1 cellular context compared by ENCODE assay signal in the genomic region with DNA sequence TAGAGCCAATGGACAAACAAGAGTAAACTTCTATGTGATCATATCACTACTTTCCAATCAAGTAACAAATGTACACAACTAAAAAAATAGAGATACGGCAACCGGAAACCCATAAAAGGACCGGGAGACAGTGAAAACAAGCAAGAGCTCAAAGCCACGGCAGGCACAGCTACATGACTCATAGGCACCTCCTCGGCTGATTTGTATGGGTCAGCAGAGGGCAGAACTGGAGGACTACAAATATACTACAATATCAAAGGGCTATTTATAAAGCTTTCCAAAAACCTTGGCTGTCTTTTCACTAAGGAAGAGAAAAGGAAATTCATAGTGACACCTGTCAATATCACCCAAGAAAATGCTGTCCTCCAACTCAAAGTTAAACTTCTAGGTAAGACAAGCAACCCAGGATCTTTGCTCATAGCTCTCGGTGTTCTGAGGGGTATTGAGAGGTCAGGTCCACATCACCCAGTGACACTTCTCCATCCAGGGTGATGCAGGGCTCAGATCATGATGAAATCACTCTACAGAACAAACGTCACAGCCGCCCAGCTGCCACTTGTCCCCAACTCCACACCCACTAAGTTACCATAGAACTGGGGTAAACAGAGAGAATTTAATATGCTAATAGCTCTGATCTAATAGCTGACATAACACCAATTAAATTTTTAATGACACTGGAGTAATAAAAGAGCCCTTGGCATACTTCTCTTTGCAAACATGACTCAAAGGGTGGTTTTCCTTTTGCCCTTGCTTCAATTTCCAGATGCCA.
TF ChIP-seq lines count a peak whose summit lies in the region.

No MANE protein-coding gene starts in this region.

TF ChIP-seq in K562, 482 proteins besides CTCF, POLR2A, EP300 and RAD21 (continued from another document and continues in another):
- TF ChIP-seq, protein P1, sequence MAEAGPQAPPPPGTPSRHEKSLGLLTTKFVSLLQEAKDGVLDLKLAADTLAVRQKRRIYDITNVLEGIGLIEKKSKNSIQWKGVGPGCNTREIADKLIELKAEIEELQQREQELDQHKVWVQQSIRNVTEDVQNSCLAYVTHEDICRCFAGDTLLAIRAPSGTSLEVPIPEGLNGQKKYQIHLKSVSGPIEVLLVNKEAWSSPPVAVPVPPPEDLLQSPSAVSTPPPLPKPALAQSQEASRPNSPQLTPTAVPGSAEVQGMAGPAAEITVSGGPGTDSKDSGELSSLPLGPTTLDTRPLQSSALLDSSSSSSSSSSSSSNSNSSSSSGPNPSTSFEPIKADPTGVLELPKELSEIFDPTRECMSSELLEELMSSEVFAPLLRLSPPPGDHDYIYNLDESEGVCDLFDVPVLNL (CRISPR knock-in tag; IDR thresholded peaks at IDR 0.05; ENCODE audit: low read depth), result no peak
- TF ChIP-seq HMGN3 (IDR thresholded peaks at IDR 0.05; ENCODE audit: borderline replicate concordance, extremely low read depth, insufficient read length, low read depth, low read length) (no peak), ZBTB17 (CRISPR knock-in tag; IDR thresholded peaks at IDR 0.05) (no peak), FOXK2 (conservative IDR thresholded peaks at IDR 0.05 in 1 of 2, IDR thresholded peaks at IDR 0.05 in 1 of 2; ENCODE audit: low read depth in 2 of 2) (peak; percentile 97 to 98), SRSF3 (IDR thresholded peaks at IDR 0.05; ENCODE audit: insufficient read depth, low read length) (no peak), TEAD4 (IDR thresholded peaks at IDR 0.05; ENCODE audit: low read length) (no peak), TEAD4 (CRISPR knock-in tag; IDR thresholded peaks at IDR 0.05; ENCODE audit: borderline replicate concordance) (no peak), NFATC3 (IDR thresholded peaks at IDR 0.05) (no peak), SPI1 (IDR thresholded peaks at IDR 0.05; ENCODE audit: borderline replicate concordance, low read depth, low read length) (no peak), SAP30 (IDR thresholded peaks at IDR 0.05; ENCODE audit: borderline replicate concordance, insufficient read depth, low read depth, low read length, poor library complexity, severe bottlenecking) (no peak), SAFB (IDR thresholded peaks at IDR 0.05; ENCODE audit: borderline replicate concordance, low read depth, low read length) (no peak), ZNF707 (CRISPR knock-in tag; conservative IDR thresholded peaks at IDR 0.05) (no peak), RBM39 (optimal IDR thresholded peaks at IDR 0.05; ENCODE audit: low read depth, low read length) (no peak), KDM1A (IDR thresholded peaks at IDR 0.05) (no peak), NR1H2 (CRISPR knock-in tag; IDR thresholded peaks at IDR 0.05) (no peak), ZNF311 (CRISPR knock-in tag; IDR thresholded peaks at IDR 0.05) (no peak), GATAD2A (IDR thresholded peaks at IDR 0.05) (no peak), EGR1 (conservative IDR thresholded peaks at IDR 0.05) (no peak), NR2F6 (CRISPR knock-in tag; IDR thresholded peaks at IDR 0.05) (no peak), CHD4 (IDR thresholded peaks at IDR 0.05; ENCODE audit: insufficient read depth, insufficient replicate concordance, low read depth, low read length, poor library complexity, severe bottlenecking) (no peak), NONO (IDR thresholded peaks at IDR 0.05; ENCODE audit: low read depth in 2 of 2, low read length in 1 of 2) (no peak), FOXP1 (CRISPR knock-in tag; IDR thresholded peaks at IDR 0.05) (no peak), NCOA2 (IDR thresholded peaks at IDR 0.05; ENCODE audit: partially characterized antibody in 2 of 2) (no peak)
- TF ChIP-seq, protein P2, sequence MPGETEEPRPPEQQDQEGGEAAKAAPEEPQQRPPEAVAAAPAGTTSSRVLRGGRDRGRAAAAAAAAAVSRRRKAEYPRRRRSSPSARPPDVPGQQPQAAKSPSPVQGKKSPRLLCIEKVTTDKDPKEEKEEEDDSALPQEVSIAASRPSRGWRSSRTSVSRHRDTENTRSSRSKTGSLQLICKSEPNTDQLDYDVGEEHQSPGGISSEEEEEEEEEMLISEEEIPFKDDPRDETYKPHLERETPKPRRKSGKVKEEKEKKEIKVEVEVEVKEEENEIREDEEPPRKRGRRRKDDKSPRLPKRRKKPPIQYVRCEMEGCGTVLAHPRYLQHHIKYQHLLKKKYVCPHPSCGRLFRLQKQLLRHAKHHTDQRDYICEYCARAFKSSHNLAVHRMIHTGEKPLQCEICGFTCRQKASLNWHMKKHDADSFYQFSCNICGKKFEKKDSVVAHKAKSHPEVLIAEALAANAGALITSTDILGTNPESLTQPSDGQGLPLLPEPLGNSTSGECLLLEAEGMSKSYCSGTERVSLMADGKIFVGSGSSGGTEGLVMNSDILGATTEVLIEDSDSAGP (CRISPR knock-in tag; IDR thresholded peaks at IDR 0.05), result no peak
- TF ChIP-seq, protein P3, sequence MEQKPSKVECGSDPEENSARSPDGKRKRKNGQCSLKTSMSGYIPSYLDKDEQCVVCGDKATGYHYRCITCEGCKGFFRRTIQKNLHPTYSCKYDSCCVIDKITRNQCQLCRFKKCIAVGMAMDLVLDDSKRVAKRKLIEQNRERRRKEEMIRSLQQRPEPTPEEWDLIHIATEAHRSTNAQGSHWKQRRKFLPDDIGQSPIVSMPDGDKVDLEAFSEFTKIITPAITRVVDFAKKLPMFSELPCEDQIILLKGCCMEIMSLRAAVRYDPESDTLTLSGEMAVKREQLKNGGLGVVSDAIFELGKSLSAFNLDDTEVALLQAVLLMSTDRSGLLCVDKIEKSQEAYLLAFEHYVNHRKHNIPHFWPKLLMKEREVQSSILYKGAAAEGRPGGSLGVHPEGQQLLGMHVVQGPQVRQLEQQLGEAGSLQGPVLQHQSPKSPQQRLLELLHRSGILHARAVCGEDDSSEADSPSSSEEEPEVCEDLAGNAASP (IDR thresholded peaks at IDR 0.05), result peak; percentile 48; the same call in 1 of the 2 replicates
- TF ChIP-seq, protein P4, sequence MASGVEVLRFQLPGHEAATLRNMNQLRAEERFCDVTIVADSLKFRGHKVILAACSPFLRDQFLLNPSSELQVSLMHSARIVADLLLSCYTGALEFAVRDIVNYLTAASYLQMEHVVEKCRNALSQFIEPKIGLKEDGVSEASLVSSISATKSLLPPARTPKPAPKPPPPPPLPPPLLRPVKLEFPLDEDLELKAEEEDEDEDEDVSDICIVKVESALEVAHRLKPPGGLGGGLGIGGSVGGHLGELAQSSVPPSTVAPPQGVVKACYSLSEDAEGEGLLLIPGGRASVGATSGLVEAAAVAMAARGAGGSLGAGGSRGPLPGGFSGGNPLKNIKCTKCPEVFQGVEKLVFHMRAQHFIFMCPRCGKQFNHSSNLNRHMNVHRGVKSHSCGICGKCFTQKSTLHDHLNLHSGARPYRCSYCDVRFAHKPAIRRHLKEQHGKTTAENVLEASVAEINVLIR (CRISPR knock-in tag; IDR thresholded peaks at IDR 0.05), result no peak
- TF ChIP-seq, protein P5, sequence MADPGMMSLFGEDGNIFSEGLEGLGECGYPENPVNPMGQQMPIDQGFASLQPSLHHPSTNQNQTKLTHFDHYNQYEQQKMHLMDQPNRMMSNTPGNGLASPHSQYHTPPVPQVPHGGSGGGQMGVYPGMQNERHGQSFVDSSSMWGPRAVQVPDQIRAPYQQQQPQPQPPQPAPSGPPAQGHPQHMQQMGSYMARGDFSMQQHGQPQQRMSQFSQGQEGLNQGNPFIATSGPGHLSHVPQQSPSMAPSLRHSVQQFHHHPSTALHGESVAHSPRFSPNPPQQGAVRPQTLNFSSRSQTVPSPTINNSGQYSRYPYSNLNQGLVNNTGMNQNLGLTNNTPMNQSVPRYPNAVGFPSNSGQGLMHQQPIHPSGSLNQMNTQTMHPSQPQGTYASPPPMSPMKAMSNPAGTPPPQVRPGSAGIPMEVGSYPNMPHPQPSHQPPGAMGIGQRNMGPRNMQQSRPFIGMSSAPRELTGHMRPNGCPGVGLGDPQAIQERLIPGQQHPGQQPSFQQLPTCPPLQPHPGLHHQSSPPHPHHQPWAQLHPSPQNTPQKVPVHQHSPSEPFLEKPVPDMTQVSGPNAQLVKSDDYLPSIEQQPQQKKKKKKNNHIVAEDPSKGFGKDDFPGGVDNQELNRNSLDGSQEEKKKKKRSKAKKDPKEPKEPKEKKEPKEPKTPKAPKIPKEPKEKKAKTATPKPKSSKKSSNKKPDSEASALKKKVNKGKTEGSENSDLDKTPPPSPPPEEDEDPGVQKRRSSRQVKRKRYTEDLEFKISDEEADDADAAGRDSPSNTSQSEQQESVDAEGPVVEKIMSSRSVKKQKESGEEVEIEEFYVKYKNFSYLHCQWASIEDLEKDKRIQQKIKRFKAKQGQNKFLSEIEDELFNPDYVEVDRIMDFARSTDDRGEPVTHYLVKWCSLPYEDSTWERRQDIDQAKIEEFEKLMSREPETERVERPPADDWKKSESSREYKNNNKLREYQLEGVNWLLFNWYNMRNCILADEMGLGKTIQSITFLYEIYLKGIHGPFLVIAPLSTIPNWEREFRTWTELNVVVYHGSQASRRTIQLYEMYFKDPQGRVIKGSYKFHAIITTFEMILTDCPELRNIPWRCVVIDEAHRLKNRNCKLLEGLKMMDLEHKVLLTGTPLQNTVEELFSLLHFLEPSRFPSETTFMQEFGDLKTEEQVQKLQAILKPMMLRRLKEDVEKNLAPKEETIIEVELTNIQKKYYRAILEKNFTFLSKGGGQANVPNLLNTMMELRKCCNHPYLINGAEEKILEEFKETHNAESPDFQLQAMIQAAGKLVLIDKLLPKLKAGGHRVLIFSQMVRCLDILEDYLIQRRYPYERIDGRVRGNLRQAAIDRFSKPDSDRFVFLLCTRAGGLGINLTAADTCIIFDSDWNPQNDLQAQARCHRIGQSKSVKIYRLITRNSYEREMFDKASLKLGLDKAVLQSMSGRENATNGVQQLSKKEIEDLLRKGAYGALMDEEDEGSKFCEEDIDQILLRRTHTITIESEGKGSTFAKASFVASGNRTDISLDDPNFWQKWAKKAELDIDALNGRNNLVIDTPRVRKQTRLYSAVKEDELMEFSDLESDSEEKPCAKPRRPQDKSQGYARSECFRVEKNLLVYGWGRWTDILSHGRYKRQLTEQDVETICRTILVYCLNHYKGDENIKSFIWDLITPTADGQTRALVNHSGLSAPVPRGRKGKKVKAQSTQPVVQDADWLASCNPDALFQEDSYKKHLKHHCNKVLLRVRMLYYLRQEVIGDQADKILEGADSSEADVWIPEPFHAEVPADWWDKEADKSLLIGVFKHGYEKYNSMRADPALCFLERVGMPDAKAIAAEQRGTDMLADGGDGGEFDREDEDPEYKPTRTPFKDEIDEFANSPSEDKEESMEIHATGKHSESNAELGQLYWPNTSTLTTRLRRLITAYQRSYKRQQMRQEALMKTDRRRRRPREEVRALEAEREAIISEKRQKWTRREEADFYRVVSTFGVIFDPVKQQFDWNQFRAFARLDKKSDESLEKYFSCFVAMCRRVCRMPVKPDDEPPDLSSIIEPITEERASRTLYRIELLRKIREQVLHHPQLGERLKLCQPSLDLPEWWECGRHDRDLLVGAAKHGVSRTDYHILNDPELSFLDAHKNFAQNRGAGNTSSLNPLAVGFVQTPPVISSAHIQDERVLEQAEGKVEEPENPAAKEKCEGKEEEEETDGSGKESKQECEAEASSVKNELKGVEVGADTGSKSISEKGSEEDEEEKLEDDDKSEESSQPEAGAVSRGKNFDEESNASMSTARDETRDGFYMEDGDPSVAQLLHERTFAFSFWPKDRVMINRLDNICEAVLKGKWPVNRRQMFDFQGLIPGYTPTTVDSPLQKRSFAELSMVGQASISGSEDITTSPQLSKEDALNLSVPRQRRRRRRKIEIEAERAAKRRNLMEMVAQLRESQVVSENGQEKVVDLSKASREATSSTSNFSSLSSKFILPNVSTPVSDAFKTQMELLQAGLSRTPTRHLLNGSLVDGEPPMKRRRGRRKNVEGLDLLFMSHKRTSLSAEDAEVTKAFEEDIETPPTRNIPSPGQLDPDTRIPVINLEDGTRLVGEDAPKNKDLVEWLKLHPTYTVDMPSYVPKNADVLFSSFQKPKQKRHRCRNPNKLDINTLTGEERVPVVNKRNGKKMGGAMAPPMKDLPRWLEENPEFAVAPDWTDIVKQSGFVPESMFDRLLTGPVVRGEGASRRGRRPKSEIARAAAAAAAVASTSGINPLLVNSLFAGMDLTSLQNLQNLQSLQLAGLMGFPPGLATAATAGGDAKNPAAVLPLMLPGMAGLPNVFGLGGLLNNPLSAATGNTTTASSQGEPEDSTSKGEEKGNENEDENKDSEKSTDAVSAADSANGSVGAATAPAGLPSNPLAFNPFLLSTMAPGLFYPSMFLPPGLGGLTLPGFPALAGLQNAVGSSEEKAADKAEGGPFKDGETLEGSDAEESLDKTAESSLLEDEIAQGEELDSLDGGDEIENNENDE (IDR thresholded peaks at IDR 0.05; ENCODE audit: low read depth, low read length), result no peak
- TF ChIP-seq, protein P6, sequence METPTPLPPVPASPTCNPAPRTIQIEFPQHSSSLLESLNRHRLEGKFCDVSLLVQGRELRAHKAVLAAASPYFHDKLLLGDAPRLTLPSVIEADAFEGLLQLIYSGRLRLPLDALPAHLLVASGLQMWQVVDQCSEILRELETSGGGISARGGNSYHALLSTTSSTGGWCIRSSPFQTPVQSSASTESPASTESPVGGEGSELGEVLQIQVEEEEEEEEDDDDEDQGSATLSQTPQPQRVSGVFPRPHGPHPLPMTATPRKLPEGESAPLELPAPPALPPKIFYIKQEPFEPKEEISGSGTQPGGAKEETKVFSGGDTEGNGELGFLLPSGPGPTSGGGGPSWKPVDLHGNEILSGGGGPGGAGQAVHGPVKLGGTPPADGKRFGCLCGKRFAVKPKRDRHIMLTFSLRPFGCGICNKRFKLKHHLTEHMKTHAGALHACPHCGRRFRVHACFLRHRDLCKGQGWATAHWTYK (CRISPR knock-in tag; IDR thresholded peaks at IDR 0.05), result no peak
- TF ChIP-seq, protein P7, sequence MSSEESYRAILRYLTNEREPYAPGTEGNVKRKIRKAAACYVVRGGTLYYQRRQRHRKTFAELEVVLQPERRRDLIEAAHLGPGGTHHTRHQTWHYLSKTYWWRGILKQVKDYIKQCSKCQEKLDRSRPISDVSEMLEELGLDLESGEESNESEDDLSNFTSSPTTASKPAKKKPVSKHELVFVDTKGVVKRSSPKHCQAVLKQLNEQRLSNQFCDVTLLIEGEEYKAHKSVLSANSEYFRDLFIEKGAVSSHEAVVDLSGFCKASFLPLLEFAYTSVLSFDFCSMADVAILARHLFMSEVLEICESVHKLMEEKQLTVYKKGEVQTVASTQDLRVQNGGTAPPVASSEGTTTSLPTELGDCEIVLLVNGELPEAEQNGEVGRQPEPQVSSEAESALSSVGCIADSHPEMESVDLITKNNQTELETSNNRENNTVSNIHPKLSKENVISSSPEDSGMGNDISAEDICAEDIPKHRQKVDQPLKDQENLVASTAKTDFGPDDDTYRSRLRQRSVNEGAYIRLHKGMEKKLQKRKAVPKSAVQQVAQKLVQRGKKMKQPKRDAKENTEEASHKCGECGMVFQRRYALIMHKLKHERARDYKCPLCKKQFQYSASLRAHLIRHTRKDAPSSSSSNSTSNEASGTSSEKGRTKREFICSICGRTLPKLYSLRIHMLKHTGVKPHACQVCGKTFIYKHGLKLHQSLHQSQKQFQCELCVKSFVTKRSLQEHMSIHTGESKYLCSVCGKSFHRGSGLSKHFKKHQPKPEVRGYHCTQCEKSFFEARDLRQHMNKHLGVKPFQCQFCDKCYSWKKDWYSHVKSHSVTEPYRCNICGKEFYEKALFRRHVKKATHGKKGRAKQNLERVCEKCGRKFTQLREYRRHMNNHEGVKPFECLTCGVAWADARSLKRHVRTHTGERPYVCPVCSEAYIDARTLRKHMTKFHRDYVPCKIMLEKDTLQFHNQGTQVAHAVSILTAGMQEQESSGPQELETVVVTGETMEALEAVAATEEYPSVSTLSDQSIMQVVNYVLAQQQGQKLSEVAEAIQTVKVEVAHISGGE (CRISPR knock-in tag; IDR thresholded peaks at IDR 0.05), result no peak
